9 cellular contexts compared by ENCODE assay signal in the genomic region with DNA sequence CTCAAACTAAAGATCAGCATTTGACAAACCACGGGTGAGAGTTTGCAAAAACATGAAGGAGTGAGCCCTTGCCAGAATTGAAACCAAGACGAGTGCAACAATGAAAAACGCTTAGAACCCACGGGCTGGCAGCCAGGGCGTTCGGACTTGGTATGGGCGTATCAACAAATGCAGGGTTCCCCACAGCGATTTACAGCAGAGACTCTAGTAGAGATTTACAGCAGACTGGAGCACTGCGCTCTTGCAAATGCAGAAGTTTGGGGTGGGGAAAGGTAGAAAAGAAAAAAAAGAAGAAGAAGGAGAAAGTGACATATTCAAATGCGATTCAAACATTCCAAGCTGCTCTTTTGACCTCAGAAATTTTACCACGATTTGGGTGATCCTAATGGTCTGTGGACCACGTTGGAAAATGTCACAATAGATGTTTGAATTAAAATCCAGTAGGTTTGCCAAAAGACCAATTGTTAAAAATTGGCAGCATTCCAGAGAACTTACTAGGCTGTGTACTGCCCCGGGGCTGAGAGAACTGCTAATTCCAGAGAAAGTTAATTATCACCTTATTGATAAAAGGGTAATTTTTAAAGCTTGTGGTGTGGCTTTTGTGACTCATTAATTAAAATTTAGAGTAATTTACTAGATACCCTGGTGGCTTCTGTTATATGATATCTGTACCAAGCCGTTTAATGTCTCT. TPM values are rescaled to one million over a fixed set of nuclear protein-coding genes. Genes with fewer than 3 reads are reported as not detected.
DNase-seq lines count a peak whose midpoint lies in the region; ATAC-seq and FAIRE-seq lines count a peak whose summit lies in the region.
"Had no signal": no experiment of that assay in that cellular context is flagged by ENCODE, and none has a peak within 500 bp of the region (broad histone marks: within the 10 kb centered on the region; RNA-seq: fewer than 3 reads in every experiment).

No MANE protein-coding gene starts in this region.

- FAIRE-seq in islet of Langerhans (lab: Jason Lieb, UNC) = peak; percentile 84
- FAIRE-seq: H1 had no signal

- H3K27me3 Mint-ChIP-seq in activated naive CD4-positive, alpha-beta T cell treated with anti-CD3 and anti-CD28 coated beads, Interleukin-2, amount 50 U/mL, for 24 hours = no peaks in the 10 kb centered on the region

- H3K9me3 Mint-ChIP-seq in activated naive CD4-positive, alpha-beta T cell treated with anti-CD3 and anti-CD28 coated beads, Interleukin-2, amount 50 U/mL, for 24 hours = no peaks in the 10 kb centered on the region

- peak; percentile 26 for DNase-seq in EH (ENCODE audit: low read depth)
- DNase-seq in NCI-H524 treated with DMSO at 0.1 percent for 48 hours (lab: John Stamatoyannopoulos, UW) = peak; percentile 13
- DNase-seq in stimulated activated CD4-positive, alpha-beta T cell treated with anti-CD3 and anti-CD28 coated beads, Interleukin-4, amount 100 ng/mL, for 1 hour = peak; percentile 35
- DNase-seq in RKO (ENCODE audit: low spot score) = no peak
- no peak for DNase-seq in mucosa of gallbladder (ENCODE audit: low spot score)

- H3K27ac Mint-ChIP-seq in activated naive CD4-positive, alpha-beta T cell treated with anti-CD3 and anti-CD28 coated beads, Interleukin-2, amount 50 U/mL, for 24 hours = peak overlapping the region; percentile 99

- H3K4me3 Mint-ChIP-seq in activated naive CD4-positive, alpha-beta T cell treated with anti-CD3 and anti-CD28 coated beads, Interleukin-2, amount 50 U/mL, for 24 hours = peak overlapping the region; percentile 97

- H3K4me1 Mint-ChIP-seq in activated naive CD4-positive, alpha-beta T cell treated with anti-CD3 and anti-CD28 coated beads, Interleukin-2, amount 50 U/mL, for 24 hours = peaks cover 93% of the 10 kb centered on the region

- no peak for ATAC-seq in HG02763 (IDR thresholded peaks at IDR 0.05; ENCODE audit: unreplicated experiment)

- peaks cover 4% of the 10 kb centered on the region for H3K36me3 Mint-ChIP-seq in activated naive CD4-positive, alpha-beta T cell treated with anti-CD3 and anti-CD28 coated beads, Interleukin-2, amount 50 U/mL, for 24 hours

RNA-seq across cellular contexts. Expression of gene SCML4, which starts 3.4 kb away (rescaled TPM):
- total RNA-seq in mucosa of gallbladder = 2.7 TPM
- total RNA-seq: H1 had no signal

Comparison
In these comparisons a context has a peak if more than half of its experiments do, and no peak if none do; other contexts are left out.
1. DNase-seq: peak in EH (single experiment), NCI-H524 treated with DMSO at 0.1 percent for 48 hours (single experiment) and stimulated activated CD4-positive, alpha-beta T cell treated with anti-CD3 and anti-CD28 coated beads, Interleukin-4, amount 100 ng/mL, for 1 hour (single experiment); none in RKO (single experiment) and mucosa of gallbladder (single experiment).